34 cellular contexts compared by ENCODE assay signal in genomic region chr14:70320294-70320693, GRCh38.
"Had no signal": no experiment of that assay in that cellular context is flagged by ENCODE, and none has a peak within 500 bp of the region (broad histone marks: within the 10 kb centered on the region; RNA-seq: fewer than 3 reads in every experiment).

No MANE protein-coding gene starts in this region.

- H3K27me3 ChIP-seq: MG63 had no signal

- H3K9me3 ChIP-seq: MG63 had no signal

- H3K4me2 ChIP-seq: KMS-11 had no signal

- H3K4me3 ChIP-seq: MG63 had no signal

- H3K9ac ChIP-seq: KMS-11 had no signal

- H3K27ac ChIP-seq: KMS-11 had no signal

- DNase-seq: Kasumi-1, MG63, MM.1S, MV-4-11, NCI-H1048, NCI-H1092, NCI-H1092 treated with DMSO at 0.1 percent for 48 hours, NCI-H1105, NCI-H1105 treated with DMSO at 0.1 percent for 48 hours, NCI-H1417, NCI-H1417 treated with DMSO at 0.1 percent for 48 hours, NCI-H1436, NCI-H1436 treated with DMSO at 0.1 percent for 48 hours, NCI-H146, NCI-H1694, NCI-H1694 treated with DMSO at 0.1 percent for 48 hours, NCI-H187, NCI-H187 treated with DMSO at 0.1 percent for 48 hours, NCI-H1930, NCI-H2029, NCI-H2029 treated with DMSO at 0.1 percent for 48 hours, NCI-H2081, NCI-H2081 treated with DMSO at 0.1 percent for 48 hours, NCI-H2107, NCI-H2171, NCI-H2171 treated with DMSO at 0.1 percent for 48 hours, NCI-H2227 treated with DMSO at 0.1 percent for 48 hours, NCI-H226, NCI-H345, NCI-H446, NCI-H446 treated with DMSO at 0.1 percent for 48 hours, NCI-H510A, NCI-H510A treated with DMSO at 0.1 percent for 48 hours had no signal

- H3K36me3 ChIP-seq: MG63 had no signal
